Comparison of ENCODE assay signal across 8 cellular contexts in genomic region chr4:25313194-25313895, GRCh38. TPM values are rescaled to one million over a fixed set of nuclear protein-coding genes. Genes with fewer than 3 reads are reported as not detected.
DNase-seq lines count a peak whose midpoint lies in the region; ATAC-seq and TF ChIP-seq lines count a peak whose summit lies in the region.

No MANE protein-coding gene starts in this region.

- H3K9me3 Mint-ChIP-seq in endothelial cell (ENCODE audit: unreplicated experiment) = no peaks in the 10 kb centered on the region

- H3K9ac ChIP-seq in OCI-LY3 (ENCODE audit: low read length) = peak overlapping the region; percentile 73

- no peak for TF ChIP-seq CTCF in OCI-LY3 (IDR thresholded peaks at IDR 0.05; ENCODE audit: low read depth, low read length)
- TF ChIP-seq CTCF in endothelial cell (IDR thresholded peaks at IDR 0.05; ENCODE audit: unreplicated experiment) = no peak
- no peak for TF ChIP-seq CTCF in neutrophil (IDR thresholded peaks at IDR 0.05)

- peak overlapping the region; percentile 96 for H3K4me3 Mint-ChIP-seq in endothelial cell (ENCODE audit: unreplicated experiment)

- H3K79me2 ChIP-seq in OCI-LY3 (ENCODE audit: low read length) = peaks cover 22% of the 10 kb centered on the region

- no peak for ATAC-seq in HG03280 (IDR thresholded peaks at IDR 0.05; ENCODE audit: unreplicated experiment)

- H3K9me3 ChIP-seq in OCI-LY3 (ENCODE audit: insufficient read depth, low read length) = no peaks in the 10 kb centered on the region
- no peaks in the 10 kb centered on the region for H3K9me3 ChIP-seq in neutrophil

- H3K4me3 ChIP-seq in OCI-LY3 (ENCODE audit: low read length) = peak overlapping the region; percentile 80
- peak overlapping the region; percentile 78 to 86 for H3K4me3 ChIP-seq in neutrophil (ENCODE audit: low read depth in 1 of 2, low read length in 1 of 2)

- H3K36me3 Mint-ChIP-seq in endothelial cell (ENCODE audit: low read depth, unreplicated experiment) = no peaks in the 10 kb centered on the region

- H3K4me1 ChIP-seq in OCI-LY3 (ENCODE audit: low read length) = peaks cover 43% of the 10 kb centered on the region
- peaks cover 12 to 14% of the 10 kb centered on the region in 2 experiments for H3K4me1 ChIP-seq in neutrophil (ENCODE audit: control insufficient read depth in 1 of 2, insufficient read depth in 1 of 2, low read depth in 1 of 2, low read length in 1 of 2)

- H4K20me1 ChIP-seq in OCI-LY3 (ENCODE audit: insufficient read depth, low read length) = no peaks in the 10 kb centered on the region

- peak overlapping the region; percentile 75 for H3K4me2 ChIP-seq in OCI-LY3 (ENCODE audit: low read length)

- no peaks in the 10 kb centered on the region for H3K27me3 ChIP-seq in OCI-LY3 (ENCODE audit: low read depth, low read length)
- H3K27me3 ChIP-seq in neutrophil = no peaks in the 10 kb centered on the region

- DNase-seq in EL (peak; percentile 8), endothelial cell (ENCODE audit: low spot score) (no peak), iPS-NIHi7 (ENCODE audit: extremely low spot score) (no peak), NCI-H2171 (lab: John Stamatoyannopoulos, UW) (no peak), inferior parietal cortex (ENCODE audit: extremely low spot score) (no peak)

- H3K27me3 Mint-ChIP-seq in endothelial cell (ENCODE audit: unreplicated experiment) = no peaks in the 10 kb centered on the region

- peaks cover 5% of the 10 kb centered on the region for H3K4me1 Mint-ChIP-seq in endothelial cell (ENCODE audit: unreplicated experiment)

- H3K36me3 ChIP-seq in OCI-LY3 (replicated peaks; ENCODE audit: low read depth, low read length) (peaks cover 19% of the 10 kb centered on the region), neutrophil (no peaks in the 10 kb centered on the region)

- H3K27ac ChIP-seq in OCI-LY3 (ENCODE audit: low read length) (0 out of 2 replicates have a peak overlapping the region, but pooled peaks have one; percentile 13), neutrophil (peak overlapping the region; percentile 34)

- H3K27ac Mint-ChIP-seq in endothelial cell (ENCODE audit: unreplicated experiment) = peak overlapping the region; percentile 82

- H2AFZ ChIP-seq in OCI-LY3 (ENCODE audit: low read depth, low read length) = 0 out of 2 replicates have a peak overlapping the region, but pooled peaks have one; percentile 21

RNA-seq across cellular contexts. Expression of gene ZCCHC4, which starts 0.8 kb away (rescaled TPM):
- 9.0 TPM for total RNA-seq in endothelial cell (ENCODE audit: unreplicated experiment)
